In the genomic region with DNA sequence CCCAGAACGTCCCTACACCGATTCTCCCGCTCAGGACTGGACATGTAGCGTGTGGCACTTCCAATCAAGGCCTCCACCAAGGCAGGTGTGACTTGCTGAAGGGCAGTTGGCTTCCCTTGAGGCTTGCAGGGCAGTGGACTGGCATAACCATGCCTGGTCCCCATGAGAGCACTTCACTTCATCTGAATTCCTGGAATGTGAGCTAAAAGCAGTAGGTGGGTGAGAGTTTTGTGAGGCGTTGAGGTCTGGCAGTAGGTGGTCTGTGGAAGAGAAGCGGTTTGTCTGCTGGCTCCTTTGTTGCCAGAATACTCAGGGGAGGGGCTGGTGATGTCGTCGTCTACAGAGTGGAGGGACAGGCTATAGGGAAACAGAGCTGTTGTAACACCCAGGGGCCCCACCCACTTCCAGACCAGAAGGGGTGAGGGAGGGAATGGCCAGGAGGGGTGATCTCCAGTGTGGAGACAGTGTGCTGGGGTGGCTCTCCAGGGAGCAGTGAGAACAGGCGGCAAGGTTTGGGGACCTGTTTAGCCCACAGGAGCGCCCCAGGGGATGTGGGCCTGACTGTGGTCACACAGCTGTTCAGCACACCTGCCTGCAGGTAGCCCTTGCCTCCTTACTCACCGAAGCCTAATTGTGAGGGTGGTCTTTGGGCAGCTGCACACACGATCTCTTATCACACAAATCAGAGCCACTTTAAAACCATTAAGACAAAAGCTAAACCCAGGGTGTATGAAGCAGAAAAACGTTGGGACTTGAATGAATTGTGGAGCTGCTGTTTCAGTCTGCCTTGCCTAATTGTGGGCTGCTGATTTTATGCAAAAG, we compare ENCODE assay signal across 1 cellular context.
TF ChIP-seq lines count a peak whose summit lies in the region.

No MANE protein-coding gene starts in this region.

TF ChIP-seq in HCT116, 20 proteins besides CTCF, POLR2A, EP300 and RAD21 (continued from another document):
- TF ChIP-seq, protein P1, sequence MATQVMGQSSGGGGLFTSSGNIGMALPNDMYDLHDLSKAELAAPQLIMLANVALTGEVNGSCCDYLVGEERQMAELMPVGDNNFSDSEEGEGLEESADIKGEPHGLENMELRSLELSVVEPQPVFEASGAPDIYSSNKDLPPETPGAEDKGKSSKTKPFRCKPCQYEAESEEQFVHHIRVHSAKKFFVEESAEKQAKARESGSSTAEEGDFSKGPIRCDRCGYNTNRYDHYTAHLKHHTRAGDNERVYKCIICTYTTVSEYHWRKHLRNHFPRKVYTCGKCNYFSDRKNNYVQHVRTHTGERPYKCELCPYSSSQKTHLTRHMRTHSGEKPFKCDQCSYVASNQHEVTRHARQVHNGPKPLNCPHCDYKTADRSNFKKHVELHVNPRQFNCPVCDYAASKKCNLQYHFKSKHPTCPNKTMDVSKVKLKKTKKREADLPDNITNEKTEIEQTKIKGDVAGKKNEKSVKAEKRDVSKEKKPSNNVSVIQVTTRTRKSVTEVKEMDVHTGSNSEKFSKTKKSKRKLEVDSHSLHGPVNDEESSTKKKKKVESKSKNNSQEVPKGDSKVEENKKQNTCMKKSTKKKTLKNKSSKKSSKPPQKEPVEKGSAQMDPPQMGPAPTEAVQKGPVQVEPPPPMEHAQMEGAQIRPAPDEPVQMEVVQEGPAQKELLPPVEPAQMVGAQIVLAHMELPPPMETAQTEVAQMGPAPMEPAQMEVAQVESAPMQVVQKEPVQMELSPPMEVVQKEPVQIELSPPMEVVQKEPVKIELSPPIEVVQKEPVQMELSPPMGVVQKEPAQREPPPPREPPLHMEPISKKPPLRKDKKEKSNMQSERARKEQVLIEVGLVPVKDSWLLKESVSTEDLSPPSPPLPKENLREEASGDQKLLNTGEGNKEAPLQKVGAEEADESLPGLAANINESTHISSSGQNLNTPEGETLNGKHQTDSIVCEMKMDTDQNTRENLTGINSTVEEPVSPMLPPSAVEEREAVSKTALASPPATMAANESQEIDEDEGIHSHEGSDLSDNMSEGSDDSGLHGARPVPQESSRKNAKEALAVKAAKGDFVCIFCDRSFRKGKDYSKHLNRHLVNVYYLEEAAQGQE (IDR thresholded peaks at IDR 0.05; ENCODE audit: low read depth): no peak
- TF ChIP-seq, protein P2, sequence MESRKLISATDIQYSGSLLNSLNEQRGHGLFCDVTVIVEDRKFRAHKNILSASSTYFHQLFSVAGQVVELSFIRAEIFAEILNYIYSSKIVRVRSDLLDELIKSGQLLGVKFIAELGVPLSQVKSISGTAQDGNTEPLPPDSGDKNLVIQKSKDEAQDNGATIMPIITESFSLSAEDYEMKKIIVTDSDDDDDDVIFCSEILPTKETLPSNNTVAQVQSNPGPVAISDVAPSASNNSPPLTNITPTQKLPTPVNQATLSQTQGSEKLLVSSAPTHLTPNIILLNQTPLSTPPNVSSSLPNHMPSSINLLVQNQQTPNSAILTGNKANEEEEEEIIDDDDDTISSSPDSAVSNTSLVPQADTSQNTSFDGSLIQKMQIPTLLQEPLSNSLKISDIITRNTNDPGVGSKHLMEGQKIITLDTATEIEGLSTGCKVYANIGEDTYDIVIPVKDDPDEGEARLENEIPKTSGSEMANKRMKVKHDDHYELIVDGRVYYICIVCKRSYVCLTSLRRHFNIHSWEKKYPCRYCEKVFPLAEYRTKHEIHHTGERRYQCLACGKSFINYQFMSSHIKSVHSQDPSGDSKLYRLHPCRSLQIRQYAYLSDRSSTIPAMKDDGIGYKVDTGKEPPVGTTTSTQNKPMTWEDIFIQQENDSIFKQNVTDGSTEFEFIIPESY (IDR thresholded peaks at IDR 0.05; ENCODE audit: extremely low read depth, insufficient replicate concordance, low read length): no peak
- TF ChIP-seq ELF1 (IDR thresholded peaks at IDR 0.05; ENCODE audit: borderline replicate concordance, low read depth) (no peak), JUND (IDR thresholded peaks at IDR 0.05) (no peak), CBX3 (IDR thresholded peaks at IDR 0.05; ENCODE audit: low read depth) (no peak), POLR2AphosphoS5 (IDR thresholded peaks at IDR 0.05; ENCODE audit: low read depth, low read length) (no peak), SRF (IDR thresholded peaks at IDR 0.05; ENCODE audit: low read depth) (no peak), EZH2 (IDR thresholded peaks at IDR 0.05) (no peak), ZNF274 (IDR thresholded peaks at IDR 0.05; ENCODE audit: low read depth, low read length) (no peak)
- TF ChIP-seq, protein P3, sequence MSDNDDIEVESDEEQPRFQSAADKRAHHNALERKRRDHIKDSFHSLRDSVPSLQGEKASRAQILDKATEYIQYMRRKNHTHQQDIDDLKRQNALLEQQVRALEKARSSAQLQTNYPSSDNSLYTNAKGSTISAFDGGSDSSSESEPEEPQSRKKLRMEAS (IDR thresholded peaks at IDR 0.05): no peak
